ENCODE assay signal across 8 cellular contexts in the genomic region with DNA sequence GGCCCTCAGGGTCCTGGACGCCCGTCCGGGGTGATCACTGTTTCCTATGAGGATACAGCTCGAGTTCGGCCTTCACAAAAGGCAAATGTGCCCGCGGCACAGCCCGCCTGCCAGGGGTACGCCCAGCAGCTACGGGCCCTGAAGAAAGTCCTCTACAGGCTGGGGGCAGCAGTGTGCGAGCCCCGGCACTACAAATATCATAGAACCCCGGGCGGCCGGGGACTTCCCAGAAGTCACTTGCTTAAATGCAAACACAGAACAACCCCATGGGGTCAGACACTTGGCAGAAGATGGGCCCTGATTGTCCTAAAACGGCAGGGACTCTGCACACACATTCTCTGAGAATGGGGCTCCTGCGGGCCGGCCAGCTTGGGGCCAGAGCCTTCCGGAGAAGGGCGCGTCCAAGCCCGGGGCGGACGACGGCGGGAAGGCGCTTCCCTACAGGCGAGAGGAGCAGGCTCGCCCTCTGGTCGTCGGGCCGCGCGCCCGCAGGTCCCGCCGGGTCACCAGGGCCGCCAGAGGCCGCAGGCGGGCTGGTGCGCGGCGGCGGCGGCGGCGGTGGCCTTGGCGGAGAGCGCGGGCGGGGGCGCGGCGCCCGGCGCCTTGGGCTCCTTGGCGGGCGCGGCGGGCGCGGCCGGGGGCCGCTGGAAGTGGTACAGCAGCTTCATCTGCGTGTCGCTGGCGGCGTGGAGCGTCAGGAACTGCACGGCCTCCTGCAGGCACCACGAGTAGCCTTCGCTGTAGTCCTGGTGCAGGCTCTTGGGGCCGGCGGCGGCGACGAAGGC. TPM values are rescaled to one million over a fixed set of nuclear protein-coding genes. Genes with fewer than 3 reads are reported as not detected.
A peak's percentile ranks its signal among the peaks of the same experiment; 100 is the strongest.
DNase-seq lines count a peak whose midpoint lies in the region; ATAC-seq and TF ChIP-seq lines count a peak whose summit lies in the region.

No MANE protein-coding gene starts in this region.

- H3K9me3 ChIP-seq in CD8-positive, alpha-beta memory T cell (ENCODE audit: low read length), result no peaks in the 10 kb centered on the region
- no peaks in the 10 kb centered on the region for H3K9me3 ChIP-seq in Panc1 (ENCODE audit: control insufficient read depth, insufficient read depth, low read depth, low read length)

- peaks cover 18% of the 10 kb centered on the region for H3K27me3 ChIP-seq in CD8-positive, alpha-beta memory T cell (ENCODE audit: insufficient read depth, low read length, poor library complexity, severe bottlenecking)
- H3K27me3 ChIP-seq in Panc1 (ENCODE audit: control insufficient read depth, insufficient read depth, low read length), result no peaks in the 10 kb centered on the region

- H3K4me1 Mint-ChIP-seq in CD8-positive, alpha-beta memory T cell, result peaks cover 23 to 42% (median 24%) of the 10 kb centered on the region in 3 donors
- peaks cover 35% of the 10 kb centered on the region for H3K4me1 Mint-ChIP-seq in nephron

- POLR2A ChIA-PET in CD8-positive, alpha-beta memory T cell (lab: Charles Lee), result interaction anchor here (0.8 to 1.8 kb wide), 4 partner anchors 12 to 56 kb away, joined by 3 to 6 read pairs (median 3); no protein-coding TSS in a partner anchor
- POLR2A ChIA-PET in Panc1 (lab: Charles Lee), result no interaction called here

- in situ Hi-C loops in Panc1 (cut with HindIII; ENCODE audit: low pct_unique_long_range_greater_than_20kb, low sequenced_read_pairs), result no loop called here

- DNase-seq in CD8-positive, alpha-beta memory T cell, result peak in 3 of 5 donors; percentile 30 to 67 (median 39)
- DNase-seq in Panc1 (ENCODE audit: low read depth, low spot score), result no peak
- DNase-seq in choroid plexus epithelial cell (ENCODE audit: low read depth), result no peak
- no peak for DNase-seq in SK-N-DZ (ENCODE audit: low spot score)
- no peak for DNase-seq in NCI-H345 (lab: John Stamatoyannopoulos, UW)
- no peak for DNase-seq in DMS114 treated with DMSO at 0.1 percent for 48 hours (lab: John Stamatoyannopoulos, UW; ENCODE audit: unreplicated experiment)

- TF ChIP-seq CTCF in Panc1 (IDR thresholded peaks at IDR 0.05) (no peak; the same call in 1 of the 2 replicates), choroid plexus epithelial cell (conservative IDR thresholded peaks at IDR 0.05; ENCODE audit: low read depth, low read length) (peak; percentile 11), nephron (IDR thresholded peaks at IDR 0.05; ENCODE audit: unreplicated experiment in 3 of 3) (no peak)

- H3K36me3 ChIP-seq in CD8-positive, alpha-beta memory T cell (ENCODE audit: insufficient read depth, low read length), result no peaks in the 10 kb centered on the region
- H3K36me3 ChIP-seq in Panc1 (ENCODE audit: control insufficient read depth, insufficient read depth, low read length), result no peaks in the 10 kb centered on the region; the same call in 1 of the 2 replicates

- peak overlapping the region; percentile 67 to 88 (median 79) for H3K4me3 Mint-ChIP-seq in CD8-positive, alpha-beta memory T cell
- H3K4me3 Mint-ChIP-seq in nephron, result peak overlapping the region; percentile 34 to 52 (median 50)

- no peaks in the 10 kb centered on the region for H3K9me3 Mint-ChIP-seq in CD8-positive, alpha-beta memory T cell
- no peaks in the 10 kb centered on the region for H3K9me3 Mint-ChIP-seq in nephron

- H3K27me3 Mint-ChIP-seq in CD8-positive, alpha-beta memory T cell, result peaks cover 14 to 23% of the 10 kb centered on the region in 2 donors
- H3K27me3 Mint-ChIP-seq in nephron (ENCODE audit: low read depth), result peaks cover 69% of the 10 kb centered on the region

- intact Hi-C loops in Panc1 (cut with micrococcal nuclease; ENCODE audit: unreplicated experiment), result no loop called here

- H3K4me1 ChIP-seq in CD8-positive, alpha-beta memory T cell (ENCODE audit: insufficient read depth, low read length), result peaks cover 40% of the 10 kb centered on the region
- peaks cover 46% of the 10 kb centered on the region for H3K4me1 ChIP-seq in Panc1 (ENCODE audit: control insufficient read depth, insufficient read depth, low read length)

- H3K27ac Mint-ChIP-seq in CD8-positive, alpha-beta memory T cell, result peak overlapping the region in 3 of 8 donors; percentile 38 to 84 (median 66)
- no peak overlapping the region for H3K27ac Mint-ChIP-seq in nephron

- peak; percentile 9 for ATAC-seq in Panc1
- no peak for ATAC-seq in GM19467 (IDR thresholded peaks at IDR 0.05; ENCODE audit: unreplicated experiment)

- no peak overlapping the region for H3K27ac ChIP-seq in CD8-positive, alpha-beta memory T cell (ENCODE audit: low read depth, low read length)
- peak overlapping the region; percentile 31; the same call in 1 of the 2 replicates for H3K27ac ChIP-seq in Panc1 (ENCODE audit: low read length)

- peaks cover 0 to 7% (median 0%) of the 10 kb centered on the region in 3 donors for H3K36me3 Mint-ChIP-seq in CD8-positive, alpha-beta memory T cell
- no peaks in the 10 kb centered on the region for H3K36me3 Mint-ChIP-seq in nephron (ENCODE audit: low read depth)

- CTCF ChIA-PET in CD8-positive, alpha-beta memory T cell (lab: Charles Lee), result interaction anchor here (1.9 to 7.1 kb wide), 2 partner anchors 15 to 114 kb away, joined by 6 to 134 read pairs; no protein-coding TSS in a partner anchor
- CTCF ChIA-PET in Panc1 (lab: Charles Lee), result no interaction called here

- no peak overlapping the region for H3K4me3 ChIP-seq in CD8-positive, alpha-beta memory T cell (ENCODE audit: low read length)
- peak overlapping the region in 1 of 2 experiments; percentile 26; a peak in 1 of 4 replicates for H3K4me3 ChIP-seq in Panc1 (ENCODE audit: low read depth in 2 of 2, low read length in 2 of 2)
- H3K4me3 ChIP-seq in choroid plexus epithelial cell (ENCODE audit: low read depth, low read length), result no peak overlapping the region

- no TSS peak for BruUV-seq in Panc1 (replicated peaks; lab: Mats Ljungman, UMichigan)

RNA-seq across cellular contexts. Expression of gene HES5, which starts 0.9 kb away (rescaled TPM):
- not detected for total RNA-seq in CD8-positive, alpha-beta memory T cell
- not detected for polyA plus RNA-seq in CD8-positive, alpha-beta memory T cell
- not detected for total RNA-seq in Panc1 (2021; ENCODE audit: unreplicated experiment)
- not detected for polyA plus RNA-seq in Panc1 (2012; ENCODE audit: insufficient read length)
- not detected in 2 replicates for polyA plus RNA-seq in SK-N-DZ (2014; cell fraction: cytosol; rRNA removed)
- polyA plus RNA-seq in SK-N-DZ (2014; cell fraction: nucleus; rRNA removed), result not detected in 2 replicates

RNA-seq across cellular contexts. Expression of gene PANK4, which starts 2.8 kb away (rescaled TPM):
- 10 to 100 TPM; 40.3 to 46.3 TPM for total RNA-seq in CD8-positive, alpha-beta memory T cell
- polyA plus RNA-seq in CD8-positive, alpha-beta memory T cell, result 25.0 TPM
- total RNA-seq in Panc1 (2021; ENCODE audit: unreplicated experiment), result 35.9 TPM
- 26.7 TPM for polyA plus RNA-seq in Panc1 (2012; ENCODE audit: insufficient read length)
- 19.0 and 27.4 TPM in 2 replicates for polyA plus RNA-seq in SK-N-DZ (2014; cell fraction: cytosol; rRNA removed)
- 86.5 and 95.1 TPM in 2 replicates for polyA plus RNA-seq in SK-N-DZ (2014; cell fraction: nucleus; rRNA removed)

RNA-seq across cellular contexts. Expression of gene TNFRSF14, which starts 27.0 kb away (rescaled TPM):
- total RNA-seq in CD8-positive, alpha-beta memory T cell, result 100 to 1,000 TPM; 164 to 168 TPM
- 51.6 TPM for polyA plus RNA-seq in CD8-positive, alpha-beta memory T cell
- total RNA-seq in Panc1 (2021; ENCODE audit: unreplicated experiment), result 20.1 TPM
- polyA plus RNA-seq in Panc1 (2012; ENCODE audit: insufficient read length), result 14.8 TPM
- 0.49 TPM in 1 of 2 replicates, not detected in the other for polyA plus RNA-seq in SK-N-DZ (2014; cell fraction: cytosol; rRNA removed)
- polyA plus RNA-seq in SK-N-DZ (2014; cell fraction: nucleus; rRNA removed), result 1.2 and 1.4 TPM in 2 replicates

RNA-seq across cellular contexts. Expression of gene PLCH2, which starts 53.1 kb away (rescaled TPM):
- 1 to 10 TPM; 2.5 TPM for total RNA-seq in CD8-positive, alpha-beta memory T cell
- polyA plus RNA-seq in CD8-positive, alpha-beta memory T cell, result 2.8 TPM
- total RNA-seq in Panc1 (2021; ENCODE audit: unreplicated experiment), result 41.2 TPM
- polyA plus RNA-seq in Panc1 (2012; ENCODE audit: insufficient read length), result 69.7 TPM
- 0.08 and 0.14 TPM in 2 replicates for polyA plus RNA-seq in SK-N-DZ (2014; cell fraction: cytosol; rRNA removed)
- 1.8 and 2.4 TPM in 2 replicates for polyA plus RNA-seq in SK-N-DZ (2014; cell fraction: nucleus; rRNA removed)

RNA-seq across cellular contexts. Expression of gene PRXL2B, which starts 57.4 kb away (rescaled TPM):
- 10 to 100 TPM; 41.3 to 45.5 TPM for total RNA-seq in CD8-positive, alpha-beta memory T cell
- 23.2 TPM for polyA plus RNA-seq in CD8-positive, alpha-beta memory T cell
- total RNA-seq in Panc1 (2021; ENCODE audit: unreplicated experiment), result 17.0 TPM
- polyA plus RNA-seq in Panc1 (2012; ENCODE audit: insufficient read length), result 23.0 TPM
- 18.7 and 24.5 TPM in 2 replicates for polyA plus RNA-seq in SK-N-DZ (2014; cell fraction: cytosol; rRNA removed)
- 22.0 and 36.4 TPM in 2 replicates for polyA plus RNA-seq in SK-N-DZ (2014; cell fraction: nucleus; rRNA removed)

Comparison
In these comparisons a context has a peak if more than half of its experiments do, and no peak if none do; other contexts are left out.
1. DNase-seq: peak in CD8-positive, alpha-beta memory T cell (3 of 5); none in Panc1 (single experiment), choroid plexus epithelial cell (single experiment), SK-N-DZ (single experiment), NCI-H345 (single experiment) and DMS114 treated with DMSO at 0.1 percent for 48 hours (single experiment).